17 cellular contexts compared by ENCODE assay signal in genomic region chr15:66222273-66223198, GRCh38. TPM values are rescaled to one million over a fixed set of nuclear protein-coding genes. Genes with fewer than 3 reads are reported as not detected.
DNase-seq lines count a peak whose midpoint lies in the region; ATAC-seq and TF ChIP-seq lines count a peak whose summit lies in the region.
"Had no signal": no experiment of that assay in that cellular context is flagged by ENCODE, and none has a peak within 500 bp of the region (broad histone marks: within the 10 kb centered on the region; RNA-seq: fewer than 3 reads in every experiment).

No MANE protein-coding gene starts in this region.

- H3K9me3 ChIP-seq in RWPE2 (ENCODE audit: severe bottlenecking): no peaks in the 10 kb centered on the region

- H3K27me3 Mint-ChIP-seq in activated naive CD8-positive, alpha-beta T cell treated with anti-CD3 and anti-CD28 coated beads, Interleukin-2, amount 10 ng/mL, durations not matched to agents 7 days and 5 days: peaks cover 13% of the 10 kb centered on the region
- peaks cover 3% of the 10 kb centered on the region for H3K27me3 Mint-ChIP-seq in activated naive CD8-positive, alpha-beta T cell treated with anti-CD3 and anti-CD28 coated beads, Interleukin-2, amount 50 U/mL, for 24 hours

- ATAC-seq in activated naive CD8-positive, alpha-beta T cell treated with anti-CD3 and anti-CD28 coated beads, Interleukin-2, amount 10 ng/mL, durations not matched to agents 7 days and 5 days (ENCODE audit: low read depth): no peak
- ATAC-seq in activated naive CD8-positive, alpha-beta T cell treated with anti-CD3 and anti-CD28 coated beads, Interleukin-2, amount 50 U/mL, for 24 hours: no peak
- ATAC-seq in RWPE2 (ENCODE audit: low read depth): no peak
- no peak for ATAC-seq in GM21737 (IDR thresholded peaks at IDR 0.05; ENCODE audit: unreplicated experiment)
- no peak for ATAC-seq in HG03045 (IDR thresholded peaks at IDR 0.05; ENCODE audit: unreplicated experiment)

- no peak overlapping the region for H3K27ac ChIP-seq in RWPE2 (ENCODE audit: poor library complexity, severe bottlenecking)
- H3K27ac ChIP-seq: C4-2B had no signal

- no peaks in the 10 kb centered on the region for H3K27me3 ChIP-seq in RWPE2 (ENCODE audit: insufficient read depth, poor library complexity, severe bottlenecking)

- no peak overlapping the region for H3K4me3 Mint-ChIP-seq in activated naive CD8-positive, alpha-beta T cell treated with anti-CD3 and anti-CD28 coated beads, Interleukin-2, amount 10 ng/mL, durations not matched to agents 7 days and 5 days
- no peak overlapping the region for H3K4me3 Mint-ChIP-seq in activated naive CD8-positive, alpha-beta T cell treated with anti-CD3 and anti-CD28 coated beads, Interleukin-2, amount 50 U/mL, for 24 hours
- H3K4me3 Mint-ChIP-seq: CD4-positive, alpha-beta T cell; HFFc6 had no signal

- no peak for TF ChIP-seq CTCF in RWPE2 (IDR thresholded peaks at IDR 0.05; ENCODE audit: poor library complexity, severe bottlenecking)

- H3K36me3 ChIP-seq in RWPE2 (ENCODE audit: low read depth): no peaks in the 10 kb centered on the region

- H3K4me1 Mint-ChIP-seq in activated naive CD8-positive, alpha-beta T cell treated with anti-CD3 and anti-CD28 coated beads, Interleukin-2, amount 10 ng/mL, durations not matched to agents 7 days and 5 days: no peaks in the 10 kb centered on the region
- H3K4me1 Mint-ChIP-seq in activated naive CD8-positive, alpha-beta T cell treated with anti-CD3 and anti-CD28 coated beads, Interleukin-2, amount 50 U/mL, for 24 hours: no peaks in the 10 kb centered on the region

- no peak for DNase-seq in activated naive CD8-positive, alpha-beta T cell treated with anti-CD3 and anti-CD28 coated beads, Interleukin-2, amount 10 ng/mL, durations not matched to agents 7 days and 5 days
- no peak for DNase-seq in activated naive CD8-positive, alpha-beta T cell treated with anti-CD3 and anti-CD28 coated beads, Interleukin-2, amount 50 U/mL, for 24 hours
- peak; percentile 17 for DNase-seq in RWPE2 (ENCODE audit: low spot score)
- peak; percentile 5 for DNase-seq in posterior vena cava (ENCODE audit: low spot score)
- no peak for DNase-seq in AG08396 (ENCODE audit: low spot score)
- DNase-seq: 8988T; CD4-positive, alpha-beta T cell; DMS153; DMS79; GDM1; HCEC 1CT; HFFc6; IMR-90; KBM-7 had no signal

- H3K36me3 Mint-ChIP-seq in activated naive CD8-positive, alpha-beta T cell treated with anti-CD3 and anti-CD28 coated beads, Interleukin-2, amount 10 ng/mL, durations not matched to agents 7 days and 5 days: no peaks in the 10 kb centered on the region
- no peaks in the 10 kb centered on the region for H3K36me3 Mint-ChIP-seq in activated naive CD8-positive, alpha-beta T cell treated with anti-CD3 and anti-CD28 coated beads, Interleukin-2, amount 50 U/mL, for 24 hours (ENCODE audit: low read depth)

- no peaks in the 10 kb centered on the region for H3K4me1 ChIP-seq in RWPE2 (ENCODE audit: insufficient read depth, poor library complexity, severe bottlenecking)

- H3K9me3 Mint-ChIP-seq in activated naive CD8-positive, alpha-beta T cell treated with anti-CD3 and anti-CD28 coated beads, Interleukin-2, amount 10 ng/mL, durations not matched to agents 7 days and 5 days: no peaks in the 10 kb centered on the region
- no peaks in the 10 kb centered on the region for H3K9me3 Mint-ChIP-seq in activated naive CD8-positive, alpha-beta T cell treated with anti-CD3 and anti-CD28 coated beads, Interleukin-2, amount 50 U/mL, for 24 hours
- H3K9me3 Mint-ChIP-seq: CD4-positive, alpha-beta T cell; HFFc6 had no signal

- intact Hi-C loops in posterior vena cava (cut with DNase I): no loop called here

- POLR2A ChIA-PET in activated naive CD8-positive, alpha-beta T cell treated with anti-CD3 and anti-CD28 coated beads, Interleukin-2, amount 10 ng/mL, durations not matched to agents 7 days and 5 days (lab: Charles Lee): no interaction called here

- no peak overlapping the region for H3K4me3 ChIP-seq in RWPE2 (ENCODE audit: severe bottlenecking)

- H3K27ac Mint-ChIP-seq in activated naive CD8-positive, alpha-beta T cell treated with anti-CD3 and anti-CD28 coated beads, Interleukin-2, amount 10 ng/mL, durations not matched to agents 7 days and 5 days: peak overlapping the region; percentile 19
- no peak overlapping the region for H3K27ac Mint-ChIP-seq in activated naive CD8-positive, alpha-beta T cell treated with anti-CD3 and anti-CD28 coated beads, Interleukin-2, amount 50 U/mL, for 24 hours
- H3K27ac Mint-ChIP-seq: CD4-positive, alpha-beta T cell; HFFc6 had no signal

RNA-seq across cellular contexts. Expression of gene MEGF11, which starts 31.0 kb away (rescaled TPM):
- not detected for total RNA-seq in activated naive CD8-positive, alpha-beta T cell treated with anti-CD3 and anti-CD28 coated beads, Interleukin-2, amount 10 ng/mL, durations not matched to agents 7 days and 5 days
- under 1 TPM in 1 of 2 donors, not detected in 1; 0.05 TPM for total RNA-seq in posterior vena cava
- total RNA-seq: CD4-positive, alpha-beta T cell; HFFc6; IMR-90 had no signal

Comparison
In these comparisons a context has a peak if more than half of its experiments do, and no peak if none do; other contexts are left out.
1. DNase-seq: peak in RWPE2 (single experiment) and posterior vena cava (single experiment); none in activated naive CD8-positive, alpha-beta T cell treated with anti-CD3 and anti-CD28 coated beads, Interleukin-2, amount 10 ng/mL, durations not matched to agents 7 days and 5 days (single experiment), activated naive CD8-positive, alpha-beta T cell treated with anti-CD3 and anti-CD28 coated beads, Interleukin-2, amount 50 U/mL, for 24 hours (single experiment) and AG08396 (single experiment).